Comparison of ENCODE assay signal across 16 cellular contexts in genomic region chr12:93133361-93133760, GRCh38.
DNase-seq lines count a peak whose midpoint lies in the region; ATAC-seq and TF ChIP-seq lines count a peak whose summit lies in the region.
"Had no signal": no experiment of that assay in that cellular context is flagged by ENCODE, and none has a peak within 500 bp of the region (broad histone marks: within the 10 kb centered on the region; RNA-seq: fewer than 3 reads in every experiment).

No MANE protein-coding gene starts in this region.

- no peak for TF ChIP-seq EP300 in gastroesophageal sphincter (IDR thresholded peaks at IDR 0.05)

- H3K4me1 Mint-ChIP-seq in CD8-positive, alpha-beta T cell (ENCODE audit: low read depth) = peaks cover 17% of the 10 kb centered on the region

- H3K4me1 ChIP-seq in neutrophil (ENCODE audit: control insufficient read depth in 1 of 2, insufficient read depth in 1 of 2, low read depth in 1 of 2, low read length in 1 of 2) = peaks cover 86 to 93% of the 10 kb centered on the region in 2 experiments
- peaks cover 7% of the 10 kb centered on the region for H3K4me1 ChIP-seq in CD8-positive, alpha-beta T cell (ENCODE audit: insufficient read depth, low read length)
- peaks cover 0 to 54% (median 0%) of the 10 kb centered on the region in 3 donors for H3K4me1 ChIP-seq in gastroesophageal sphincter
- H3K4me1 ChIP-seq: HAP-1 had no signal

- TF ChIP-seq CTCF in VCaP (conservative IDR thresholded peaks at IDR 0.05) = no peak
- no peak for TF ChIP-seq CTCF in fibroblast of villous mesenchyme (IDR thresholded peaks at IDR 0.05; ENCODE audit: insufficient read depth, low read depth, low read length)
- TF ChIP-seq CTCF in neutrophil (IDR thresholded peaks at IDR 0.05) = no peak
- TF ChIP-seq CTCF in CD8-positive, alpha-beta T cell (IDR thresholded peaks at IDR 0.05) = no peak
- TF ChIP-seq CTCF in gastroesophageal sphincter (IDR thresholded peaks at IDR 0.05) = no peak

- H3K9me3 ChIP-seq in neutrophil = no peaks in the 10 kb centered on the region
- H3K9me3 ChIP-seq in CD8-positive, alpha-beta T cell (ENCODE audit: low read length) = no peaks in the 10 kb centered on the region
- H3K9me3 ChIP-seq in gastroesophageal sphincter = no peaks in the 10 kb centered on the region
- H3K9me3 ChIP-seq: HAP-1 had no signal

- POLR2A ChIA-PET in CD8-positive, alpha-beta T cell (lab: Charles Lee) = no interaction called here

- CTCF ChIA-PET in CD8-positive, alpha-beta T cell (lab: Charles Lee) = no interaction called here

- no peak for TF ChIP-seq POLR2A in gastroesophageal sphincter (IDR thresholded peaks at IDR 0.05)

- H3K4me3 ChIP-seq in fibroblast of villous mesenchyme (ENCODE audit: low read depth, low read length) (no peak overlapping the region), neutrophil (ENCODE audit: low read depth in 1 of 2, low read length in 1 of 2) (no peak overlapping the region), gastroesophageal sphincter (no peak overlapping the region)
- no peak overlapping the region for H3K4me3 ChIP-seq in CD8-positive, alpha-beta T cell (ENCODE audit: low read depth, low read length)
- H3K4me3 ChIP-seq: HAP-1 had no signal

- H3K27ac Mint-ChIP-seq in CD8-positive, alpha-beta T cell = no peak overlapping the region
- H3K27ac Mint-ChIP-seq: CD4-positive, alpha-beta T cell had no signal

- H3K27me3 ChIP-seq in neutrophil = no peaks in the 10 kb centered on the region
- no peaks in the 10 kb centered on the region for H3K27me3 ChIP-seq in CD8-positive, alpha-beta T cell (ENCODE audit: insufficient read depth, low read length)
- no peaks in the 10 kb centered on the region for H3K27me3 ChIP-seq in gastroesophageal sphincter

- H3K27ac ChIP-seq in VCaP (peak overlapping the region; percentile 92), neutrophil (peak overlapping the region; percentile 91), gastroesophageal sphincter (peak overlapping the region in 1 of 4 donors; percentile 15)
- no peak overlapping the region for H3K27ac ChIP-seq in CD8-positive, alpha-beta T cell (ENCODE audit: low read depth, low read length)

- H3K9me3 Mint-ChIP-seq in CD8-positive, alpha-beta T cell = no peaks in the 10 kb centered on the region
- H3K9me3 Mint-ChIP-seq: CD4-positive, alpha-beta T cell had no signal

- H3K36me3 Mint-ChIP-seq in CD8-positive, alpha-beta T cell = no peaks in the 10 kb centered on the region

- ATAC-seq in CD8-positive, alpha-beta T cell = no peak
- ATAC-seq in gastroesophageal sphincter = no peak
- ATAC-seq in HG03460 (IDR thresholded peaks at IDR 0.05; ENCODE audit: unreplicated experiment) = no peak

- DNase-seq in fibroblast of villous mesenchyme (ENCODE audit: low read depth) = peak; percentile 64
- DNase-seq in CD8-positive, alpha-beta T cell = no peak
- DNase-seq in iPS-NIHi11 (ENCODE audit: low spot score) = no peak
- DNase-seq: ACHN; AML-193; CD4-positive, alpha-beta T cell; DMS153; DMS79; GDM1; IMR-90; KBM-7 had no signal

- 78 to 92% methylated on average over 4 to 5 of the region's 5 CpGs for WGBS in gastroesophageal sphincter (ENCODE audit: low coverage in 1 of 2), 2 donors

- H3K36me3 ChIP-seq in neutrophil (no peaks in the 10 kb centered on the region), gastroesophageal sphincter (no peaks in the 10 kb centered on the region)
- H3K36me3 ChIP-seq in CD8-positive, alpha-beta T cell (ENCODE audit: insufficient read depth, low read length) = no peaks in the 10 kb centered on the region
- H3K36me3 ChIP-seq: HAP-1 had no signal

- intact Hi-C loops in CD8-positive, alpha-beta T cell (cut with DNase I, micrococcal nuclease) = no loop called here

- H3K4me3 Mint-ChIP-seq in CD8-positive, alpha-beta T cell = no peak overlapping the region
- H3K4me3 Mint-ChIP-seq: CD4-positive, alpha-beta T cell had no signal

- no peaks in the 10 kb centered on the region for H3K27me3 Mint-ChIP-seq in CD8-positive, alpha-beta T cell (ENCODE audit: low read depth)
- H3K27me3 Mint-ChIP-seq: CD4-positive, alpha-beta T cell had no signal
